15 cellular contexts compared by ENCODE assay signal in the genomic region with DNA sequence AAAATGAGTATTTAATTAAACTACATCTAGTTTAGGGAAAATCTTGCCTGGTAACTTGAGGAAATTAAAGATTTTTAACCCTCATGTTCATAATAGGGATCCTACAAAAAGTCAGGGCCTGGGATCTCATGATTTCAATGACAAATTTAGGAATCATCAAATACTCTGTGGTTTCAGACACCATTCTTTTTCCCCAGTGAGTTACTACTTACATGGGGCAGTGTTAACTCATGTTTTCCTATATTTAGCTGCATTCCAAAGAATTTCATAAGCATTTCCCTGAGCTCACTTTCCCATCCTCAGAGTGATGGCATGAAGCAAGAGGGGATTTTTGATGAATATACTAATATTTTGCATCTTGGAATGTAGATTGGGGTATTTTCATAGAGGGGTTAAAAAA.
DNase-seq lines count a peak whose midpoint lies in the region; ATAC-seq and TF ChIP-seq lines count a peak whose summit lies in the region.
"Had no signal": no experiment of that assay in that cellular context is flagged by ENCODE, and none has a peak within 500 bp of the region (broad histone marks: within the 10 kb centered on the region; RNA-seq: fewer than 3 reads in every experiment).

No MANE protein-coding gene starts in this region.

- peak overlapping the region; percentile 81; the same call in 1 of the 2 replicates for H2BK20ac ChIP-seq in IMR-90 (ENCODE audit: low read depth, low read length)

- H3K9me1 ChIP-seq in IMR-90 (ENCODE audit: insufficient read depth, low read length): no peaks in the 10 kb centered on the region

- no peaks in the 10 kb centered on the region for H3K27me3 ChIP-seq in AG04450 (ENCODE audit: control insufficient read depth, insufficient read depth, low read length)
- H3K27me3 ChIP-seq in IMR-90 (ENCODE audit: control insufficient read depth, insufficient read depth, low read length): no peaks in the 10 kb centered on the region
- H3K27me3 ChIP-seq in mesenchymal stem cell (ENCODE audit: control insufficient read depth in 1 of 2, insufficient read depth in 1 of 2, low read length in 2 of 2): no peaks in the 10 kb centered on the region
- no peaks in the 10 kb centered on the region for H3K27me3 ChIP-seq in transverse colon
- peaks cover 4% of the 10 kb centered on the region; the same call in 1 of the 2 replicates for H3K27me3 ChIP-seq in HAP-1 (ENCODE audit: low read depth)

- H2BK15ac ChIP-seq in IMR-90 (ENCODE audit: low read depth, low read length): no peak overlapping the region
- no peak overlapping the region for H2BK15ac ChIP-seq in mesenchymal stem cell (ENCODE audit: low read depth, poor library complexity, severe bottlenecking)

- H2AK9ac ChIP-seq in IMR-90 (replicated peaks; ENCODE audit: low read depth, low read length, poor library complexity): no peak overlapping the region

- 0 out of 4 replicates have a peak overlapping the region, but pooled peaks of 1 of the 2 experiments have one; percentile 20 for H4K8ac ChIP-seq in IMR-90 (ENCODE audit: low read depth in 2 of 2, low read length in 2 of 2)
- no peak overlapping the region for H4K8ac ChIP-seq in mesenchymal stem cell (ENCODE audit: low read length)

- TF ChIP-seq POLR2A in IMR-90 (IDR thresholded peaks at IDR 0.05; ENCODE audit: low read depth, low read length): no peak
- no peak for TF ChIP-seq POLR2A in transverse colon (IDR thresholded peaks at IDR 0.05)

- CTCF ChIA-PET in AG04450 (lab: Charles Lee) (no interaction called here), IMR-90 (lab: Yijun Ruan, JAX) (no interaction called here)

- H3K27ac ChIP-seq in AG04450 (ENCODE audit: low read depth, low read length): peak overlapping the region; percentile 41
- H3K27ac ChIP-seq in IMR-90 (ENCODE audit: insufficient read depth, low read length): no peak overlapping the region
- H3K27ac ChIP-seq in mesenchymal stem cell (ENCODE audit: low read length, poor library complexity, severe bottlenecking): no peak overlapping the region
- no peak overlapping the region for H3K27ac ChIP-seq in transverse colon

- no peak overlapping the region for H3K56ac ChIP-seq in IMR-90 (ENCODE audit: extremely low read depth, insufficient read depth, low read length)

- intact Hi-C loops in IMR-90 (cut with micrococcal nuclease): loop anchor here (5.0 kb wide), 3 partner anchors 441 to 489 kb away; no protein-coding TSS in a partner anchor
- intact Hi-C loops in transverse colon (cut with DNase I; ENCODE audit: low total_unique reads): no loop called here

- H3K9me3 ChIP-seq in AG04450 (ENCODE audit: control insufficient read depth, insufficient read depth, low read length) (no peaks in the 10 kb centered on the region), IMR-90 (ENCODE audit: control insufficient read depth, insufficient read depth, low read length) (no peaks in the 10 kb centered on the region), mesenchymal stem cell (ENCODE audit: control insufficient read depth, low read length) (no peaks in the 10 kb centered on the region), transverse colon (no peaks in the 10 kb centered on the region), HAP-1 (no peaks in the 10 kb centered on the region)
- H3K9me3 ChIP-seq: Caco-2 had no signal

- H2BK12ac ChIP-seq in mesenchymal stem cell (ENCODE audit: low read length in 2 of 2): no peak overlapping the region

- H3K18ac ChIP-seq in IMR-90 (ENCODE audit: low read depth, low read length): peak overlapping the region; percentile 46; the same call in 1 of the 2 replicates
- no peak overlapping the region for H3K18ac ChIP-seq in mesenchymal stem cell (ENCODE audit: low read depth in 1 of 2, low read length in 2 of 2)

- no peak for TF ChIP-seq EP300 in transverse colon (IDR thresholded peaks at IDR 0.05; ENCODE audit: low read depth)

- H2BK120ac ChIP-seq in IMR-90 (ENCODE audit: low read depth, low read length): peak overlapping the region; percentile 86; the same call in 1 of the 2 replicates
- no peak overlapping the region for H2BK120ac ChIP-seq in mesenchymal stem cell (ENCODE audit: low read depth, low read length)

- in situ Hi-C loops in IMR-90 (cut with MboI; ENCODE audit: low sequenced_read_pairs) (loop anchor here (25.0 kb wide), 1 partner anchor 649 kb away; no protein-coding TSS in a partner anchor), transverse colon (cut with MboI; ENCODE audit: low pct_ligation_motif_present in 1 of 4, low pct_unique_long_range_greater_than_20kb in 1 of 4, low sequenced_read_pairs in 3 of 4) (loop anchor here in 2 of 4 donors (25.0 kb wide), 2 partner anchors 299 to 624 kb away; no protein-coding TSS in a partner anchor), HAP-1 (cut with MboI; ENCODE audit: low sequenced_read_pairs) (no loop called here)

- dilution Hi-C loops in IMR-90 (cut with HindIII; ENCODE audit: low sequenced_read_pairs, unreplicated experiment): no loop called here

- POLR2A ChIA-PET in AG04450 (lab: Yijun Ruan, JAX): no interaction called here
- POLR2A ChIA-PET in IMR-90 (lab: Charles Lee; ENCODE audit: unreplicated experiment): no interaction called here

- BruUV-seq in IMR-90 (replicated peaks; lab: Mats Ljungman, UMichigan): no TSS peak

- no peaks in the 10 kb centered on the region for H4K20me1 ChIP-seq in IMR-90 (ENCODE audit: insufficient read depth, low read length)

- H3K4me3 ChIP-seq in AG04450 (ENCODE audit: low read depth, low read length): no peak overlapping the region
- no peak overlapping the region for H3K4me3 ChIP-seq in IMR-90 (ENCODE audit: insufficient read depth, low read depth, low read length)
- no peak overlapping the region for H3K4me3 ChIP-seq in mesenchymal stem cell (ENCODE audit: insufficient read depth in 1 of 2, low read depth in 1 of 2, low read length in 2 of 2)
- no peak overlapping the region for H3K4me3 ChIP-seq in transverse colon
- no peak overlapping the region for H3K4me3 ChIP-seq in HAP-1

- no peak for TF ChIP-seq CTCF in AG04450 (IDR thresholded peaks at IDR 0.05; ENCODE audit: low read depth, low read length)
- no peak for TF ChIP-seq CTCF in IMR-90 (conservative IDR thresholded peaks at IDR 0.05; ENCODE audit: low read depth, low read length)
- TF ChIP-seq CTCF in transverse colon (IDR thresholded peaks at IDR 0.05): no peak

- H3K79me1 ChIP-seq in IMR-90 (ENCODE audit: low read depth in 1 of 2, low read length in 2 of 2) (no peaks in the 10 kb centered on the region), mesenchymal stem cell (replicated peaks; ENCODE audit: low read length, poor library complexity, severe bottlenecking) (no peaks in the 10 kb centered on the region)

- H3K36me3 ChIP-seq in IMR-90 (ENCODE audit: control insufficient read depth, insufficient read depth, low read length): no peaks in the 10 kb centered on the region
- no peaks in the 10 kb centered on the region for H3K36me3 ChIP-seq in mesenchymal stem cell (ENCODE audit: control insufficient read depth in 1 of 2, insufficient read depth in 2 of 2, low read depth in 1 of 2, low read length in 2 of 2)
- H3K36me3 ChIP-seq in transverse colon: no peaks in the 10 kb centered on the region
- no peaks in the 10 kb centered on the region for H3K36me3 ChIP-seq in HAP-1 (replicated peaks)

- peak overlapping the region; percentile 52; the same call in 1 of the 2 replicates for H3K14ac ChIP-seq in IMR-90 (replicated peaks; ENCODE audit: low read depth, low read length)
- H3K14ac ChIP-seq in mesenchymal stem cell (ENCODE audit: low read length in 2 of 2): no peak overlapping the region

- DNase-seq in AG04450 (ENCODE audit: low read depth, low spot score) (peak; percentile 33), IMR-90 (peak; percentile 87), dedifferentiated amniotic fluid mesenchymal stem cell (ENCODE audit: extremely low spot score) (peak; percentile 88), mesenchymal stem cell (peak; percentile 59), transverse colon (no peak), HAP-1 (ENCODE audit: low spot score in 2 of 2) (no peak)
- DNase-seq: Caco-2; kidney glomerular epithelial cell; NCI-H1092; NK-92 treated with Interleukin-12 subunit alpha and Interleukin-12 subunit beta, amount 100 ng/mL, for 24 hours; SHP77 treated with DMSO at 0.1 percent for 48 hours; stimulated activated CD4-positive, alpha-beta T cell treated with anti-CD3 and anti-CD28 coated beads, Interleukin-12 subunit alpha, Interleukin-12 subunit beta, amount 100 ng/mL, for 4 hours; stimulated activated naive CD4-positive, alpha-beta T cell treated with Interleukin-2 at 50 U/mL for 16 hours had no signal

- H4K5ac ChIP-seq in IMR-90 (ENCODE audit: low read depth, low read length): peak overlapping the region; percentile 76; the same call in 1 of the 2 replicates

- TF ChIP-seq RAD21 in IMR-90 (IDR thresholded peaks at IDR 0.05; ENCODE audit: low read length): no peak

- H3K23ac ChIP-seq in IMR-90 (ENCODE audit: low read depth, low read length) (no peak overlapping the region; the same call in 1 of the 2 replicates), mesenchymal stem cell (ENCODE audit: low read length in 2 of 2) (no peak overlapping the region)

- peak; percentile 83 for ATAC-seq in IMR-90 (ENCODE audit: low read depth)
- no peak for ATAC-seq in HG02970 (IDR thresholded peaks at IDR 0.05; ENCODE audit: low FRiP score, unreplicated experiment)
- ATAC-seq in activated CD4-positive, CD25-positive, alpha-beta regulatory T cell treated with anti-CD3 and anti-CD28 coated beads, Interleukin-2, amount 50 U/mL, for 24 hours: no peak

- H3K4ac ChIP-seq in IMR-90 (ENCODE audit: low read depth, low read length) (no peak overlapping the region; the same call in 1 of the 2 replicates), mesenchymal stem cell (ENCODE audit: low read depth in 1 of 2, low read length in 2 of 2) (no peak overlapping the region)

- H3K9ac ChIP-seq in IMR-90 (ENCODE audit: low read depth, low read length) (no peak overlapping the region), mesenchymal stem cell (ENCODE audit: low read length) (peak overlapping the region; percentile 80)

- H2AFZ ChIP-seq in IMR-90 (replicated peaks; ENCODE audit: low read length, poor library complexity) (no peak overlapping the region), mesenchymal stem cell (ENCODE audit: low read depth, low read length) (no peak overlapping the region)

- peaks cover 8% of the 10 kb centered on the region for H3K4me1 ChIP-seq in IMR-90 (ENCODE audit: control insufficient read depth, insufficient read depth, low read length)
- H3K4me1 ChIP-seq in mesenchymal stem cell (ENCODE audit: control insufficient read depth, insufficient read depth, low read depth, low read length): no peaks in the 10 kb centered on the region
- peaks cover 0 to 11% (median 0%) of the 10 kb centered on the region in 4 donors for H3K4me1 ChIP-seq in transverse colon
- H3K4me1 ChIP-seq in HAP-1: no peaks in the 10 kb centered on the region
- H3K4me1 ChIP-seq: Caco-2 had no signal

- H3K4me2 ChIP-seq in IMR-90 (ENCODE audit: low read depth, low read length) (peak overlapping the region; percentile 42; the same call in 1 of the 2 replicates), mesenchymal stem cell (ENCODE audit: low read length, poor library complexity, severe bottlenecking) (no peak overlapping the region)

- peak overlapping the region; percentile 89 for H2BK5ac ChIP-seq in IMR-90 (ENCODE audit: low read depth, low read length, poor library complexity, severe bottlenecking)
- H2BK5ac ChIP-seq in mesenchymal stem cell (ENCODE audit: low read depth, low read length, poor library complexity, severe bottlenecking): no peak overlapping the region

- H2AK5ac ChIP-seq in IMR-90 (ENCODE audit: low read depth, low read length) (no peak overlapping the region), mesenchymal stem cell (ENCODE audit: low read length, severe bottlenecking) (no peak overlapping the region)

- H4K91ac ChIP-seq in IMR-90 (ENCODE audit: insufficient read depth, low read depth, low read length) (no peak overlapping the region), mesenchymal stem cell (ENCODE audit: low read length) (no peak overlapping the region)

Comparison
In these comparisons a context has a peak if more than half of its experiments do, and no peak if none do; other contexts are left out.
1. DNase-seq: peak in AG04450 (single experiment), IMR-90 (single experiment), dedifferentiated amniotic fluid mesenchymal stem cell (single experiment) and mesenchymal stem cell (single experiment); none in transverse colon (single experiment) and HAP-1 (0 of 2).